Comparison of ENCODE assay signal across 13 cellular contexts in the genomic region with DNA sequence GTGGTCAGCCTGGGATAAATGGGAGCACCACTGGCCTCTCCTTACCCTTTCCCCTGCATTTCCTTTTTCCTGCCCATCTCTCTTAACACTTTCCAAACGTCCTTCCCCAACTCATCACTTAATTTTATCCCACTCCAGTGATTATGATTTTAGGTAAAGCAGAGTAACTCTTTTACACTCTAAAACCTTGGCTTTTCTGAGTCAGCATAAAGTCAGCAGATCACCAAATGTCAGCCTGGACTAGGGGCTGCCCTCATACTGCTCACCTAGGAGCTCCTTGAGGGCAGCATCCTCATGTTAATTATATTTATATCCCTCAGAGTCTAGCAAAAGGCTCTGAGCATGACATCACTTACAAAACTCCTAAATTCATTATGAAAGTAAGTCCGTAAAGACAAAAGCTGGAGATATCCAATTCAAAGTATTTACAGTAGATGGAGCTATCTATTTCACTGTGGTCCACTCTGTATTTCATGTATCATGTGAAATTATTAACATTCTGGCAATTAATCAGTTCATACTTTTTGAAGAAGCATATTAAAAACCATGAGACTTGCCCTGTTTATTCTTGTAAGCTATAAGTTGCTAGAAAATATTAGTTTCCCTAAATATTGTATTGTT. TPM values are rescaled to one million over a fixed set of nuclear protein-coding genes. Genes with fewer than 3 reads are reported as not detected.
DNase-seq lines count a peak whose midpoint lies in the region; ATAC-seq and TF ChIP-seq lines count a peak whose summit lies in the region.
"Had no signal": no experiment of that assay in that cellular context is flagged by ENCODE, and none has a peak within 500 bp of the region (broad histone marks: within the 10 kb centered on the region; RNA-seq: fewer than 3 reads in every experiment).

No MANE protein-coding gene starts in this region.

- ATAC-seq in right lobe of liver: peak; percentile 30 to 67 (median 56)
- ATAC-seq in GM18519 (IDR thresholded peaks at IDR 0.05; ENCODE audit: low FRiP score, unreplicated experiment): no peak
- ATAC-seq in GM18868 (IDR thresholded peaks at IDR 0.05; ENCODE audit: unreplicated experiment): no peak
- ATAC-seq: activated CD8-positive, alpha-beta T cell treated with anti-CD3 and anti-CD28 coated beads for 36 hours; activated naive CD4-positive, alpha-beta T cell treated with anti-CD3 and anti-CD28 coated beads, Interleukin-2, amount 50 U/mL, for 72 hours; stimulated activated memory B cell treated with anti-CD40 and anti-IgM and Interleukin-4, amounts not matched to agents 10 μg/mL and 1 μg/mL and 100 μg/mL, for 72 hours; T-helper 17 cell had no signal

- H3K4me3 ChIP-seq in AG10803 (ENCODE audit: low read length) (no peak overlapping the region), right lobe of liver (no peak overlapping the region)

- H3K27me3 ChIP-seq in right lobe of liver: no peaks in the 10 kb centered on the region

- DNase-seq in AG10803 (ENCODE audit: low read depth): peak; percentile 17
- peak; percentile 53 for DNase-seq in NCI-H1694 (lab: John Stamatoyannopoulos, UW)
- peak; percentile 38 for DNase-seq in dermis blood vessel endothelial cell
- no peak for DNase-seq in right lobe of liver
- DNase-seq in NCI-H446 (lab: John Stamatoyannopoulos, UW): no peak
- DNase-seq in NK-92 (lab: John Stamatoyannopoulos, UW; ENCODE audit: unreplicated experiment): no peak
- DNase-seq: activated CD8-positive, alpha-beta T cell treated with anti-CD3 and anti-CD28 coated beads for 36 hours; NCI-H187 treated with DMSO at 0.1 percent for 48 hours; T-helper 17 cell had no signal

- no peaks in the 10 kb centered on the region for H3K4me1 ChIP-seq in right lobe of liver

- H3K36me3 ChIP-seq in right lobe of liver: no peaks in the 10 kb centered on the region

- WGBS in right lobe of liver (ENCODE audit: insufficient coverage, low coverage, low lambda C conversion rate, missing lambda C conversion rate): 2% methylated on average over 2 of the region's 2 CpGs

- intact Hi-C loops in right lobe of liver (cut with DNase I): no loop called here

- no peak overlapping the region for H3K27ac ChIP-seq in right lobe of liver

- TF ChIP-seq CTCF in AG10803 (conservative IDR thresholded peaks at IDR 0.05; ENCODE audit: low read length) (peak; percentile 36), right lobe of liver (IDR thresholded peaks at IDR 0.05) (peak; percentile 26 to 43 (median 39))

- no peaks in the 10 kb centered on the region for H3K9me3 ChIP-seq in right lobe of liver

- no peak for TF ChIP-seq POLR2A in right lobe of liver (IDR thresholded peaks at IDR 0.05)

RNA-seq across cellular contexts. Expression of gene DICER1, which starts 17.0 kb away (rescaled TPM):
- total RNA-seq in dermis blood vessel endothelial cell: 34.3 and 38.3 TPM in 2 replicates
- total RNA-seq in right lobe of liver: 10 to 100 TPM; 27.6 to 47.9 (median 30.3) TPM

Comparison
In these comparisons a context has a peak if more than half of its experiments do, and no peak if none do; other contexts are left out.
1. DNase-seq: peak in AG10803 (single experiment), NCI-H1694 (single experiment) and dermis blood vessel endothelial cell (single experiment); none in right lobe of liver (0 of 3), NCI-H446 (0 of 2) and NK-92 (single experiment).
2. ATAC-seq: peak in right lobe of liver (4 of 4); none in GM18519 (single experiment) and GM18868 (single experiment).